Comparison of ENCODE assay signal across 9 cellular contexts in genomic region chr7:143279186-143280098, GRCh38. TPM values are rescaled to one million over a fixed set of nuclear protein-coding genes. Genes with fewer than 3 reads are reported as not detected.
A peak's percentile ranks its signal among the peaks of the same experiment; 100 is the strongest.
DNase-seq lines count a peak whose midpoint lies in the region; ATAC-seq, FAIRE-seq and TF ChIP-seq lines count a peak whose summit lies in the region.
"Had no signal": no experiment of that assay in that cellular context is flagged by ENCODE, and none has a peak within 500 bp of the region (broad histone marks: within the 10 kb centered on the region; RNA-seq: fewer than 3 reads in every experiment).

No MANE protein-coding gene starts in this region.

- H3K9me3 ChIP-seq in HAP-1 (no peaks in the 10 kb centered on the region), T-helper 17 cell (ENCODE audit: control insufficient read depth, low read length, poor library complexity, severe bottlenecking) (no peaks in the 10 kb centered on the region)
- H3K9me3 ChIP-seq: neutrophil had no signal

- H3K27me3 ChIP-seq in HAP-1 (ENCODE audit: low read depth): no peaks in the 10 kb centered on the region
- H3K27me3 ChIP-seq: neutrophil had no signal

- H3K4me1 Mint-ChIP-seq in T-helper 17 cell: peaks cover 31% of the 10 kb centered on the region

- H3K4me1 ChIP-seq in HAP-1: peaks cover 28% of the 10 kb centered on the region

- no peaks in the 10 kb centered on the region for H3K36me3 ChIP-seq in HAP-1 (replicated peaks)
- H3K36me3 ChIP-seq: neutrophil had no signal

- in situ Hi-C loops in HAP-1 (cut with MboI; ENCODE audit: low sequenced_read_pairs): no loop called here

- H3K36me3 Mint-ChIP-seq in T-helper 17 cell (ENCODE audit: low read depth): no peaks in the 10 kb centered on the region

- peak overlapping the region; percentile 87 for H3K4me3 Mint-ChIP-seq in T-helper 17 cell

- no peak for FAIRE-seq in GM12891 (lab: Jason Lieb, UNC)

- H3K27me3 Mint-ChIP-seq in T-helper 17 cell: no peaks in the 10 kb centered on the region

- DNase-seq in HAP-1 (ENCODE audit: low spot score in 2 of 2): peak; percentile 43 to 88
- DNase-seq in T-helper 17 cell: no peak
- peak; percentile 26 for DNase-seq in fibroblast of the conjunctiva (ENCODE audit: low read depth)
- DNase-seq in pulmonary artery endothelial cell (ENCODE audit: low read depth, low spot score): peak; percentile 75
- DNase-seq in GM12891 (ENCODE audit: insufficient read length, low spot score): no peak
- DNase-seq in NCI-H524 (lab: John Stamatoyannopoulos, UW): no peak
- no peak for DNase-seq in SKM-1 treated with dmso at 0.1 percent for 144 hours (lab: John Stamatoyannopoulos, UW; ENCODE audit: unreplicated experiment)

- no peak for TF ChIP-seq POLR2A in GM12891 (IDR thresholded peaks at IDR 0.05; ENCODE audit: low read depth, low read length)

- H3K4me3 ChIP-seq in HAP-1: no peak overlapping the region

- H3K27ac Mint-ChIP-seq in T-helper 17 cell: peak overlapping the region; percentile 96

- ATAC-seq in T-helper 17 cell (peak; percentile 88), GM21526 (IDR thresholded peaks at IDR 0.05; ENCODE audit: low FRiP score, unreplicated experiment) (no peak)

TF ChIP-seq in GM12891, 5 proteins besides CTCF, POLR2A, EP300 and RAD21:
- no peak for TF ChIP-seq POU2F2 (IDR thresholded peaks at IDR 0.05; ENCODE audit: low read depth, low read length)
- no peak for TF ChIP-seq SPI1 (IDR thresholded peaks at IDR 0.05; ENCODE audit: low read depth, low read length)
- TF ChIP-seq POLR2AphosphoS5 (IDR thresholded peaks at IDR 0.05; ENCODE audit: low read depth, low read length): no peak
- TF ChIP-seq TAF1 (IDR thresholded peaks at IDR 0.05; ENCODE audit: low read depth, low read length): no peak
- TF ChIP-seq PAX5 (IDR thresholded peaks at IDR 0.05; ENCODE audit: insufficient read depth, low read length, severe bottlenecking): no peak

RNA-seq across cellular contexts. Expression of gene TMEM139, which starts 5.3 kb away (rescaled TPM):
- total RNA-seq in T-helper 17 cell (under 1 TPM; 0.77 to 0.86 TPM), pulmonary artery endothelial cell (not detected in 2 replicates)
- 0.13 TPM for polyA plus RNA-seq in GM12891 (2012; ENCODE audit: low read depth, missing spikeins)

RNA-seq across cellular contexts. Expression of gene CASP2, which starts 8.7 kb away (rescaled TPM):
- total RNA-seq in T-helper 17 cell (10 to 100 TPM; 49.3 to 52.5 TPM), pulmonary artery endothelial cell (20.6 and 28.8 TPM in 2 replicates)
- polyA plus RNA-seq in GM12891 (2012; ENCODE audit: low read depth, missing spikeins): 12.6 TPM

RNA-seq across cellular contexts. Expression of gene GSTK1, which starts 16.2 kb away (rescaled TPM):
- 100 to 1,000 TPM; 428 to 433 TPM for total RNA-seq in T-helper 17 cell
- total RNA-seq in pulmonary artery endothelial cell: 76.0 and 90.9 TPM in 2 replicates
- polyA plus RNA-seq in GM12891 (2012; ENCODE audit: low read depth, missing spikeins): 94.8 TPM

RNA-seq across cellular contexts. Expression of gene CLCN1, which starts 36.5 kb away (rescaled TPM):
- total RNA-seq in T-helper 17 cell: not detected
- total RNA-seq in pulmonary artery endothelial cell: not detected in 2 replicates
- polyA plus RNA-seq in GM12891 (2012; ENCODE audit: low read depth, missing spikeins): 0.10 TPM

RNA-seq across cellular contexts. Expression of gene TAS2R40, which starts 57.6 kb away (rescaled TPM):
- total RNA-seq in T-helper 17 cell (not detected), pulmonary artery endothelial cell (not detected in 2 replicates)
- not detected for polyA plus RNA-seq in GM12891 (2012; ENCODE audit: low read depth, missing spikeins)

Comparison
In these comparisons a context has a peak if more than half of its experiments do, and no peak if none do; other contexts are left out.
1. DNase-seq: peak in HAP-1 (2 of 2), fibroblast of the conjunctiva (single experiment) and pulmonary artery endothelial cell (single experiment); none in T-helper 17 cell (0 of 3), GM12891 (single experiment), NCI-H524 (0 of 2) and SKM-1 treated with dmso at 0.1 percent for 144 hours (single experiment).